9 cellular contexts compared by ENCODE assay signal in the genomic region with DNA sequence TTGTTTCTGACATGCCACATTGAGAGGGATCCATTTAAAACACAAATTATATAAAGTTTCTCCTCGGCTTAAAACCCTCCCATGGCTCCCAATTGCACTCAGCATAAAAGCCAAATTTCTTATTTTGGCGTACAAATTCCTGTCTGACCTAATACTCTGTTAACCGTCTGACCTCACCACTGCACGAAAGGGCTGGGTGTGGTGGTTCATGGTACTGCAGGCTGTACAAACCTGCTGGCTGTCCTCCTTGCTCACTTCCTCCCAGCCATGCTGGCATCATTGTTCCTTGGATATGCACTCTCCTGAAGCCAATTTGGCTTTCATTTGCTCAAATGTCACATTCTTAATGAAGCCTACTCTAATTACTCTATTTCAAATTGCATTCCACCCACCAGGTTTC.
DNase-seq lines count a peak whose midpoint lies in the region; ATAC-seq, FAIRE-seq and TF ChIP-seq lines count a peak whose summit lies in the region.
"Had no signal": no experiment of that assay in that cellular context is flagged by ENCODE, and none has a peak within 500 bp of the region (broad histone marks: within the 10 kb centered on the region; RNA-seq: fewer than 3 reads in every experiment).

No MANE protein-coding gene starts in this region.

- no peaks in the 10 kb centered on the region for H3K79me2 ChIP-seq in HepG2 (ENCODE audit: insufficient read depth, low read length)

- FAIRE-seq in HepG2 (lab: Jason Lieb, UNC), result peak; percentile 77

- intact Hi-C loops in HepG2 (cut with micrococcal nuclease; ENCODE audit: unreplicated experiment), result no loop called here

- no peaks in the 10 kb centered on the region for H3K36me3 ChIP-seq in GM06990 (ENCODE audit: control insufficient read depth, insufficient read depth, low read length)
- no peaks in the 10 kb centered on the region for H3K36me3 ChIP-seq in H7 (replicated peaks; ENCODE audit: control insufficient read depth, insufficient read depth, low read length)
- no peaks in the 10 kb centered on the region for H3K36me3 ChIP-seq in WERI-Rb-1
- H3K36me3 ChIP-seq in HepG2 (replicated peaks in 1 of 2; ENCODE audit: control insufficient read depth in 1 of 2, insufficient read depth in 2 of 2, low read length in 2 of 2), result no peaks in the 10 kb centered on the region

- H2AFZ ChIP-seq in HepG2 (ENCODE audit: low read length), result no peak overlapping the region

- H4K20me1 ChIP-seq in HepG2 (ENCODE audit: insufficient read depth, low read length), result no peaks in the 10 kb centered on the region

- no peak for TF ChIP-seq POLR2A in HepG2 (IDR thresholded peaks at IDR 0.05; ENCODE audit: insufficient read depth in 1 of 2, low read depth in 2 of 2, low read length in 2 of 2)

- in situ Hi-C loops in HepG2 (cut with HindIII; ENCODE audit: extremely low pct_ligation_motif_present, low pct_unique_long_range_greater_than_20kb), result no loop called here

- no peak for TF ChIP-seq EP300 in HepG2 (IDR thresholded peaks at IDR 0.05; ENCODE audit: low read depth in 2 of 2, low read length in 2 of 2)
- no peak for TF ChIP-seq EP300 in HepG2 (CRISPR knock-in tag; IDR thresholded peaks at IDR 0.05; ENCODE audit: borderline replicate concordance)

- no peak overlapping the region for H3K4me2 ChIP-seq in HepG2 (ENCODE audit: low read depth, low read length)

- TF ChIP-seq CTCF in GM06990 (IDR thresholded peaks at IDR 0.05; ENCODE audit: insufficient read depth, low read length, poor library complexity, severe bottlenecking), result peak; percentile 39
- TF ChIP-seq CTCF in WERI-Rb-1 (IDR thresholded peaks at IDR 0.05; ENCODE audit: low read depth, low read length), result peak; percentile 60
- no peak for TF ChIP-seq CTCF in HepG2 (CRISPR knock-in tag; IDR thresholded peaks at IDR 0.05)

- POLR2A ChIA-PET in HepG2 (lab: Yijun Ruan, JAX), result no interaction called here

- TF ChIP-seq RAD21 in HepG2 (CRISPR knock-in tag; IDR thresholded peaks at IDR 0.05), result no peak

- CTCF ChIA-PET in HepG2 (lab: Yijun Ruan, JAX; ENCODE audit: low intra/inter-chr PET ratio, low total read pairs), result no interaction called here

- H3K27ac ChIP-seq in WERI-Rb-1 (no peak overlapping the region), HepG2 (ENCODE audit: extremely low read length, insufficient read depth, low read length) (no peak overlapping the region)

- H3K9me3 ChIP-seq in WERI-Rb-1 (ENCODE audit: severe bottlenecking) (peaks cover 3% of the 10 kb centered on the region), HepG2 (ENCODE audit: low read length) (no peaks in the 10 kb centered on the region)

- no peak overlapping the region for H3K9ac ChIP-seq in HepG2 (ENCODE audit: insufficient read depth, low read depth, low read length)

- no TSS peak for BruUV-seq in HepG2 (replicated peaks; lab: Mats Ljungman, UMichigan)

- H3K4me3 ChIP-seq in GM06990 (replicated peaks; ENCODE audit: low read depth, low read length) (no peak overlapping the region), H7 (ENCODE audit: insufficient read depth, low read depth, low read length) (no peak overlapping the region), WERI-Rb-1 (ENCODE audit: low read depth, low read length) (no peak overlapping the region), HepG2 (replicated peaks in 1 of 3; ENCODE audit: insufficient read depth in 1 of 3, low read depth in 2 of 3, low read length in 3 of 3) (no peak overlapping the region)

- DNase-seq in GM06990 (ENCODE audit: extremely low read depth, insufficient read length), result no peak
- peak; percentile 53 for DNase-seq in H7
- peak; percentile 15 for DNase-seq in WERI-Rb-1
- DNase-seq in HepG2 (ENCODE audit: low spot score), result peak; percentile 13
- DNase-seq in epidermal melanocyte (ENCODE audit: insufficient read length, low spot score), result no peak
- no peak for DNase-seq in COR-L47 (lab: John Stamatoyannopoulos, UW)
- no peak for DNase-seq in dedifferentiated amniotic fluid mesenchymal stem cell (ENCODE audit: extremely low spot score)
- DNase-seq: amniotic stem cell, T-helper 1 cell had no signal

- WGBS in HepG2 (ENCODE audit: low lambda C conversion rate), result 1% methylated on average over 4 of the region's 4 CpGs

- H3K27me3 ChIP-seq in GM06990 (replicated peaks; ENCODE audit: control insufficient read depth, insufficient read depth, low read length), result no peaks in the 10 kb centered on the region
- peaks cover 3% of the 10 kb centered on the region; the same call in 1 of the 2 replicates for H3K27me3 ChIP-seq in H7 (ENCODE audit: control insufficient read depth, insufficient read depth, low read length)
- H3K27me3 ChIP-seq in WERI-Rb-1 (ENCODE audit: insufficient read depth, low read depth, severe bottlenecking), result peaks cover 92% of the 10 kb centered on the region
- no peaks in the 10 kb centered on the region for H3K27me3 ChIP-seq in HepG2 (ENCODE audit: control insufficient read depth in 1 of 2, insufficient read depth in 2 of 2, low read length in 2 of 2)

- peak; percentile 99 for ATAC-seq in HepG2

- no peaks in the 10 kb centered on the region for H3K4me1 ChIP-seq in HepG2 (ENCODE audit: insufficient read depth, low read length)

TF ChIP-seq in HepG2, 621 proteins besides CTCF, POLR2A, EP300 and RAD21 (continues in another document):
- no peak for TF ChIP-seq SMARCC2 (IDR thresholded peaks at IDR 0.05)
- TF ChIP-seq, protein P1, sequence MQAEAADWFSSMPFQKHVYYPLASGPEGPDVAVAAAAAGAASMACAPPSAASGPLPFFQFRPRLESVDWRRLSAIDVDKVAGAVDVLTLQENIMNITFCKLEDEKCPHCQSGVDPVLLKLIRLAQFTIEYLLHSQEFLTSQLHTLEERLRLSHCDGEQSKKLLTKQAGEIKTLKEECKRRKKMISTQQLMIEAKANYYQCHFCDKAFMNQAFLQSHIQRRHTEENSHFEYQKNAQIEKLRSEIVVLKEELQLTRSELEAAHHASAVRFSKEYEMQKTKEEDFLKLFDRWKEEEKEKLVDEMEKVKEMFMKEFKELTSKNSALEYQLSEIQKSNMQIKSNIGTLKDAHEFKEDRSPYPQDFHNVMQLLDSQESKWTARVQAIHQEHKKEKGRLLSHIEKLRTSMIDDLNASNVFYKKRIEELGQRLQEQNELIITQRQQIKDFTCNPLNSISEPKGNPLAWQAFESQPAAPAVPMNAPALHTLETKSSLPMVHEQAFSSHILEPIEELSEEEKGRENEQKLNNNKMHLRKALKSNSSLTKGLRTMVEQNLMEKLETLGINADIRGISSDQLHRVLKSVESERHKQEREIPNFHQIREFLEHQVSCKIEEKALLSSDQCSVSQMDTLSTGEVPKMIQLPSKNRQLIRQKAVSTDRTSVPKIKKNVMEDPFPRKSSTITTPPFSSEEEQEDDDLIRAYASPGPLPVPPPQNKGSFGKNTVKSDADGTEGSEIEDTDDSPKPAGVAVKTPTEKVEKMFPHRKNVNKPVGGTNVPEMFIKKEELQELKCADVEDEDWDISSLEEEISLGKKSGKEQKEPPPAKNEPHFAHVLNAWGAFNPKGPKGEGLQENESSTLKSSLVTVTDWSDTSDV (CRISPR knock-in tag; IDR thresholded peaks at IDR 0.05), result no peak
- TF ChIP-seq, protein P2, sequence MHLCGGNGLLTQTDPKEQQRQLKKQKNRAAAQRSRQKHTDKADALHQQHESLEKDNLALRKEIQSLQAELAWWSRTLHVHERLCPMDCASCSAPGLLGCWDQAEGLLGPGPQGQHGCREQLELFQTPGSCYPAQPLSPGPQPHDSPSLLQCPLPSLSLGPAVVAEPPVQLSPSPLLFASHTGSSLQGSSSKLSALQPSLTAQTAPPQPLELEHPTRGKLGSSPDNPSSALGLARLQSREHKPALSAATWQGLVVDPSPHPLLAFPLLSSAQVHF (CRISPR knock-in tag; IDR thresholded peaks at IDR 0.05), result no peak
- TF ChIP-seq ZFP36L2 (CRISPR knock-in tag; IDR thresholded peaks at IDR 0.05), result no peak
- TF ChIP-seq STAT6 (CRISPR knock-in tag; IDR thresholded peaks at IDR 0.05; ENCODE audit: borderline replicate concordance), result no peak

Comparison
In these comparisons a context has a peak if more than half of its experiments do, and no peak if none do; other contexts are left out.
1. DNase-seq: peak in H7 (single experiment), WERI-Rb-1 (single experiment) and HepG2 (single experiment); none in GM06990 (single experiment), epidermal melanocyte (single experiment), COR-L47 (single experiment) and dedifferentiated amniotic fluid mesenchymal stem cell (single experiment).